ENCODE assay signal across 9 cellular contexts in the genomic region with DNA sequence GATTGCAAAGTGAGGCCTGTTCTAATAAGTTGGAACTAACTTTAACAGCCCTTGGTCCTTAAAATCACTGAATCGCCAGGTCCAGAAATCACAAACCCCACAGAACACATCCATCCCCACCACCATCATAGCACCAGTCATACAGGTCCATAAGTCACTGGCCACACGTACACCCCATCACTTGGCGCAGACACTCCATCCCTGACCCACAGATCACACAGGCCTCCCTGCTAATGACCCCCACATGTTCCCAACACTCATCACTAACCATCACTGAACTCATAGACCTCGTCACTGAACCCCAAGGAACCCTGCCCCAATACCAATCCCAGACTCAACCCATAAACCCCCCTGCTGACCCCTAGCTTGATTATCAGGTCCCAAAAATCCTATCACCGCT. TPM values are rescaled to one million over a fixed set of nuclear protein-coding genes. Genes with fewer than 3 reads are reported as not detected.
DNase-seq lines count a peak whose midpoint lies in the region; ATAC-seq and TF ChIP-seq lines count a peak whose summit lies in the region.
"Had no signal": no experiment of that assay in that cellular context is flagged by ENCODE, and none has a peak within 500 bp of the region (broad histone marks: within the 10 kb centered on the region; RNA-seq: fewer than 3 reads in every experiment).

No MANE protein-coding gene starts in this region.

- DNase-seq in RPMI7951 (ENCODE audit: low read depth): peak; percentile 1
- DNase-seq in epithelial cell of proximal tubule (ENCODE audit: low read depth): no peak
- no peak for DNase-seq in mucosa of descending colon
- no peak for DNase-seq in tibial artery
- DNase-seq in NCI-H69 (lab: John Stamatoyannopoulos, UW): no peak
- no peak for DNase-seq in iPS-NIHi7 (ENCODE audit: extremely low spot score)
- DNase-seq: activated effector memory CD4-positive, alpha-beta T cell treated with Interleukin-2 at 50 U/mL for 16 hours; NCI-H510A had no signal

- peak overlapping the region; percentile 64 for H3K4me3 ChIP-seq in epithelial cell of proximal tubule (ENCODE audit: low read depth, low read length)
- H3K4me3 ChIP-seq in mucosa of descending colon: peak overlapping the region; percentile 5
- peak overlapping the region; percentile 60 to 65 for H3K4me3 ChIP-seq in tibial artery

- TF ChIP-seq CTCF in epithelial cell of proximal tubule (conservative IDR thresholded peaks at IDR 0.05; ENCODE audit: low read depth, low read length) (no peak), mucosa of descending colon (IDR thresholded peaks at IDR 0.05) (no peak), tibial artery (IDR thresholded peaks at IDR 0.05) (no peak)

- intact Hi-C loops in mucosa of descending colon (cut with DNase I, micrococcal nuclease) (no loop called here), tibial artery (cut with DNase I; ENCODE audit: low total_unique reads) (no loop called here)

- H3K27me3 ChIP-seq in tibial artery: no peaks in the 10 kb centered on the region

- H3K9me3 ChIP-seq in mucosa of descending colon: peaks cover 82% of the 10 kb centered on the region
- peaks cover 0 to 68% (median 49%) of the 10 kb centered on the region in 3 donors for H3K9me3 ChIP-seq in tibial artery

- H3K4me1 ChIP-seq in mucosa of descending colon (ENCODE audit: low read depth) (no peaks in the 10 kb centered on the region), tibial artery (no peaks in the 10 kb centered on the region)

- no peaks in the 10 kb centered on the region for H3K36me3 ChIP-seq in mucosa of descending colon (ENCODE audit: low read depth)
- peaks cover 18 to 51% (median 39%) of the 10 kb centered on the region in 3 donors for H3K36me3 ChIP-seq in tibial artery

- peak overlapping the region; percentile 76 to 80 for H3K27ac ChIP-seq in tibial artery

- ATAC-seq in mucosa of descending colon (no peak), HG03196 (IDR thresholded peaks at IDR 0.05; ENCODE audit: unreplicated experiment) (no peak)

RNA-seq across cellular contexts. Expression of a gene that starts 41.2 kb away (rescaled TPM):
- 6.4 and 7.7 TPM in 2 replicates for total RNA-seq in RPMI7951 (2014; rRNA removed; shearing (Covaris generic))
- total RNA-seq in epithelial cell of proximal tubule (6.3 and 10.3 TPM in 2 replicates), mucosa of descending colon (1 to 10 TPM; 1.7 to 3.5 (median 3.0) TPM)

Comparison
In these comparisons a context has a peak if more than half of its experiments do, and no peak if none do; other contexts are left out.
1. H3K4me3 ChIP-seq: peak in every context shown above with its lines; median percentile 64 in epithelial cell of proximal tubule; 62 in tibial artery; 5 in mucosa of descending colon.